Comparison of ENCODE assay signal across 7 cellular contexts in genomic region chr9:33289501-33289900, GRCh38.
DNase-seq lines count a peak whose midpoint lies in the region; ATAC-seq and TF ChIP-seq lines count a peak whose summit lies in the region.

No MANE protein-coding gene starts in this region.

- ATAC-seq in HG03025 (IDR thresholded peaks at IDR 0.05; ENCODE audit: low FRiP score, unreplicated experiment): no peak

- H3K27ac ChIP-seq in HL-60 (replicated peaks) (peak overlapping the region; percentile 95), epithelial cell of prostate (peak overlapping the region; percentile 100), neutrophil (peak overlapping the region; percentile 96)

- H3K4me1 ChIP-seq in neutrophil (ENCODE audit: control insufficient read depth in 1 of 2, insufficient read depth in 1 of 2, low read depth in 1 of 2, low read length in 1 of 2): peaks cover 28 to 30% of the 10 kb centered on the region in 2 experiments

- no peaks in the 10 kb centered on the region for H3K9me3 ChIP-seq in neutrophil

- H3K4me3 ChIP-seq in HL-60 (replicated peaks; ENCODE audit: insufficient read depth, low read length) (no peak overlapping the region; the same call in 1 of the 2 replicates), neutrophil (ENCODE audit: low read depth in 1 of 2, low read length in 1 of 2) (peak overlapping the region; percentile 91 to 98)

- peak in 1 of 2 experiments; percentile 14 for DNase-seq in HL-60 (ENCODE audit: low read depth in 1 of 2, low spot score in 1 of 2)
- DNase-seq in activated CD4-positive, alpha-beta T cell treated with anti-CD3 and anti-CD28 coated beads for 48 hours: peak; percentile 57
- no peak for DNase-seq in epithelial cell of prostate (ENCODE audit: low read depth, low spot score)
- no peak for DNase-seq in NCI-H1694 (lab: John Stamatoyannopoulos, UW)
- DNase-seq in NCI-H774 (lab: John Stamatoyannopoulos, UW): no peak

- no peaks in the 10 kb centered on the region for H3K36me3 ChIP-seq in neutrophil

- H3K27me3 ChIP-seq in HL-60 (ENCODE audit: insufficient read depth, poor library complexity, severe bottlenecking) (no peaks in the 10 kb centered on the region), neutrophil (no peaks in the 10 kb centered on the region)

- TF ChIP-seq CTCF in HL-60 (IDR thresholded peaks at IDR 0.05; ENCODE audit: insufficient read depth, low read length) (no peak), neutrophil (IDR thresholded peaks at IDR 0.05) (no peak)
